ENCODE assay signal across 11 cellular contexts in genomic region chr6:118808794-118809668, GRCh38.
DNase-seq lines count a peak whose midpoint lies in the region; ATAC-seq and TF ChIP-seq lines count a peak whose summit lies in the region.
"Had no signal": no experiment of that assay in that cellular context is flagged by ENCODE, and none has a peak within 500 bp of the region (broad histone marks: within the 10 kb centered on the region; RNA-seq: fewer than 3 reads in every experiment).

No MANE protein-coding gene starts in this region.

- WGBS in sigmoid colon, 2 donors: 62 to 80% methylated on average over 5 of the region's 5 CpGs
- 93% methylated on average over 5 of the region's 5 CpGs for WGBS in SK-N-SH (ENCODE audit: low lambda C conversion rate)

- peak overlapping the region; percentile 46 to 86 (median 70) for H3K4me3 Mint-ChIP-seq in CD4-positive, CD25-positive, alpha-beta regulatory T cell
- H3K4me3 Mint-ChIP-seq in activated T-helper 1 cell treated with anti-CD3 and anti-CD28 coated beads, Interleukin-12 subunit alpha, Interleukin-12 subunit beta, Interleukin-2, Interleukin-4 antibody, amounts not matched to agents 30 ng/mL and 10 ng/mL and 1 ng/mL, durations not matched to agents 14 hours and 24 hours and 36 hours: no peak overlapping the region
- H3K4me3 Mint-ChIP-seq: nephron had no signal

- intact Hi-C loops in activated T-helper 1 cell treated with anti-CD3 and anti-CD28 coated beads, Interleukin-12 subunit alpha, Interleukin-12 subunit beta, Interleukin-2, Interleukin-4 antibody, amounts not matched to agents 30 ng/mL and 10 ng/mL and 1 ng/mL, durations not matched to agents 14 hours and 24 hours and 36 hours (cut with micrococcal nuclease): no loop called here
- intact Hi-C loops in sigmoid colon (cut with DNase I) (loop anchor here (10.0 kb wide), 1 partner anchor 154 kb away; the partner anchor contains the start of gene CEP85L), breast epithelium (cut with DNase I; ENCODE audit: low total_unique reads) (no loop called here)

- H3K27me3 Mint-ChIP-seq in CD4-positive, CD25-positive, alpha-beta regulatory T cell: no peaks in the 10 kb centered on the region
- no peaks in the 10 kb centered on the region for H3K27me3 Mint-ChIP-seq in activated T-helper 1 cell treated with anti-CD3 and anti-CD28 coated beads, Interleukin-12 subunit alpha, Interleukin-12 subunit beta, Interleukin-2, Interleukin-4 antibody, amounts not matched to agents 30 ng/mL and 10 ng/mL and 1 ng/mL, durations not matched to agents 14 hours and 24 hours and 36 hours (ENCODE audit: insufficient read depth)

- CTCF ChIA-PET in SK-N-SH (lab: Yijun Ruan, JAX): interaction anchor here (1.5 kb wide), 1 partner anchor 9 kb away, joined by 7 read pairs; no protein-coding TSS in a partner anchor

- peak in 2 of 3 donors; percentile 57 to 61 for DNase-seq in CD4-positive, CD25-positive, alpha-beta regulatory T cell
- DNase-seq in activated T-helper 1 cell treated with anti-CD3 and anti-CD28 coated beads, Interleukin-12 subunit alpha, Interleukin-12 subunit beta, Interleukin-2, Interleukin-4 antibody, amounts not matched to agents 30 ng/mL and 10 ng/mL and 1 ng/mL, durations not matched to agents 14 hours and 24 hours and 36 hours (ENCODE audit: low spot score): no peak
- DNase-seq in sigmoid colon (no peak), H7 (no peak), breast epithelium (ENCODE audit: low spot score in 2 of 2) (no peak), SK-N-SH (no peak)
- DNase-seq: DMS79, IMR-90 had no signal

- H3K9me3 ChIP-seq in CD4-positive, CD25-positive, alpha-beta regulatory T cell (ENCODE audit: control insufficient read depth in 2 of 2, low read length in 2 of 2): no peaks in the 10 kb centered on the region
- H3K9me3 ChIP-seq in sigmoid colon: no peaks in the 10 kb centered on the region
- no peaks in the 10 kb centered on the region for H3K9me3 ChIP-seq in breast epithelium
- no peaks in the 10 kb centered on the region for H3K9me3 ChIP-seq in SK-N-SH

- TF ChIP-seq POLR2A in sigmoid colon (IDR thresholded peaks at IDR 0.05) (no peak), breast epithelium (IDR thresholded peaks at IDR 0.05) (no peak)

- peaks cover 0 to 1% (median 0%) of the 10 kb centered on the region in 7 donors for H3K9me3 Mint-ChIP-seq in CD4-positive, CD25-positive, alpha-beta regulatory T cell
- no peaks in the 10 kb centered on the region for H3K9me3 Mint-ChIP-seq in activated T-helper 1 cell treated with anti-CD3 and anti-CD28 coated beads, Interleukin-12 subunit alpha, Interleukin-12 subunit beta, Interleukin-2, Interleukin-4 antibody, amounts not matched to agents 30 ng/mL and 10 ng/mL and 1 ng/mL, durations not matched to agents 14 hours and 24 hours and 36 hours
- H3K9me3 Mint-ChIP-seq: nephron had no signal

- H3F3A ChIP-seq in SK-N-SH (replicated peaks; ENCODE audit: insufficient read depth): no peaks in the 10 kb centered on the region

- no peak for TF ChIP-seq CTCF in sigmoid colon (IDR thresholded peaks at IDR 0.05)
- TF ChIP-seq CTCF in breast epithelium (IDR thresholded peaks at IDR 0.05): no peak
- TF ChIP-seq CTCF in SK-N-SH (IDR thresholded peaks at IDR 0.05): no peak

- POLR2A ChIA-PET in SK-N-SH (lab: Yijun Ruan, JAX): no interaction called here

- no peaks in the 10 kb centered on the region for H3K9me2 ChIP-seq in SK-N-SH

- ATAC-seq in CD4-positive, CD25-positive, alpha-beta regulatory T cell (ENCODE audit: low read depth in 2 of 2): peak; percentile 40 to 48
- ATAC-seq in GM19351 (IDR thresholded peaks at IDR 0.05; ENCODE audit: unreplicated experiment) (peak; percentile 76), HG03460 (IDR thresholded peaks at IDR 0.05; ENCODE audit: unreplicated experiment) (peak; percentile 64)

- peak overlapping the region; percentile 73 for H3K4me3 ChIP-seq in CD4-positive, CD25-positive, alpha-beta regulatory T cell (ENCODE audit: low read depth, low read length)
- H3K4me3 ChIP-seq in sigmoid colon (no peak overlapping the region), H7 (ENCODE audit: insufficient read depth, low read depth, low read length) (no peak overlapping the region), breast epithelium (no peak overlapping the region), SK-N-SH (ENCODE audit: low read depth in 2 of 2, low read length in 1 of 2) (no peak overlapping the region)

- H4K20me1 ChIP-seq in SK-N-SH (ENCODE audit: insufficient read depth): no peaks in the 10 kb centered on the region

- TF ChIP-seq EP300 in sigmoid colon (IDR thresholded peaks at IDR 0.05) (no peak), SK-N-SH (IDR thresholded peaks at IDR 0.05; ENCODE audit: borderline replicate concordance in 1 of 2, low read depth in 1 of 2, low read length in 1 of 2) (no peak)

- H3K27me3 ChIP-seq in CD4-positive, CD25-positive, alpha-beta regulatory T cell (ENCODE audit: control insufficient read depth, insufficient read depth, low read length): no peaks in the 10 kb centered on the region
- no peaks in the 10 kb centered on the region for H3K27me3 ChIP-seq in sigmoid colon
- H3K27me3 ChIP-seq in H7 (ENCODE audit: control insufficient read depth, insufficient read depth, low read length): no peaks in the 10 kb centered on the region
- H3K27me3 ChIP-seq in breast epithelium: no peaks in the 10 kb centered on the region
- no peaks in the 10 kb centered on the region for H3K27me3 ChIP-seq in SK-N-SH (ENCODE audit: insufficient read depth)

- H3K79me2 ChIP-seq in SK-N-SH (ENCODE audit: insufficient read depth): no peaks in the 10 kb centered on the region

- H3K27ac ChIP-seq in CD4-positive, CD25-positive, alpha-beta regulatory T cell (ENCODE audit: insufficient read depth, low read length, poor library complexity, severe bottlenecking): peak overlapping the region; percentile 81
- H3K27ac ChIP-seq in sigmoid colon: no peak overlapping the region
- H3K27ac ChIP-seq in breast epithelium: no peak overlapping the region
- H3K27ac ChIP-seq in SK-N-SH (ENCODE audit: low read depth in 2 of 2, low read length in 1 of 2): no peak overlapping the region

- H3K27ac Mint-ChIP-seq in CD4-positive, CD25-positive, alpha-beta regulatory T cell: peak overlapping the region; percentile 93 to 97 (median 93)
- peak overlapping the region; percentile 36 for H3K27ac Mint-ChIP-seq in activated T-helper 1 cell treated with anti-CD3 and anti-CD28 coated beads, Interleukin-12 subunit alpha, Interleukin-12 subunit beta, Interleukin-2, Interleukin-4 antibody, amounts not matched to agents 30 ng/mL and 10 ng/mL and 1 ng/mL, durations not matched to agents 14 hours and 24 hours and 36 hours
- H3K27ac Mint-ChIP-seq: nephron had no signal

- H2AFZ ChIP-seq in SK-N-SH (ENCODE audit: low read depth): no peak overlapping the region

- no peaks in the 10 kb centered on the region for H3K36me3 Mint-ChIP-seq in CD4-positive, CD25-positive, alpha-beta regulatory T cell
- peaks cover 27% of the 10 kb centered on the region for H3K36me3 Mint-ChIP-seq in activated T-helper 1 cell treated with anti-CD3 and anti-CD28 coated beads, Interleukin-12 subunit alpha, Interleukin-12 subunit beta, Interleukin-2, Interleukin-4 antibody, amounts not matched to agents 30 ng/mL and 10 ng/mL and 1 ng/mL, durations not matched to agents 14 hours and 24 hours and 36 hours (ENCODE audit: low read depth)

- no peak for TF ChIP-seq RAD21 in SK-N-SH (IDR thresholded peaks at IDR 0.05; ENCODE audit: low read length)

- H3K36me3 ChIP-seq in CD4-positive, CD25-positive, alpha-beta regulatory T cell (ENCODE audit: control insufficient read depth, insufficient read depth, low read length): peaks cover 2% of the 10 kb centered on the region
- peaks cover 0 to 10% (median 0%) of the 10 kb centered on the region in 4 donors for H3K36me3 ChIP-seq in sigmoid colon
- no peaks in the 10 kb centered on the region for H3K36me3 ChIP-seq in H7 (replicated peaks; ENCODE audit: control insufficient read depth, insufficient read depth, low read length)
- no peaks in the 10 kb centered on the region for H3K36me3 ChIP-seq in breast epithelium
- H3K36me3 ChIP-seq in SK-N-SH (replicated peaks in 1 of 2; ENCODE audit: control insufficient read depth in 1 of 2, insufficient read depth in 2 of 2, low read length in 1 of 2): peaks cover 3 to 5% of the 10 kb centered on the region in 2 experiments

- no peak overlapping the region for H3K9ac ChIP-seq in SK-N-SH

- peaks cover 37 to 63% (median 52%) of the 10 kb centered on the region in 4 donors for H3K4me1 Mint-ChIP-seq in CD4-positive, CD25-positive, alpha-beta regulatory T cell
- peaks cover 50% of the 10 kb centered on the region for H3K4me1 Mint-ChIP-seq in activated T-helper 1 cell treated with anti-CD3 and anti-CD28 coated beads, Interleukin-12 subunit alpha, Interleukin-12 subunit beta, Interleukin-2, Interleukin-4 antibody, amounts not matched to agents 30 ng/mL and 10 ng/mL and 1 ng/mL, durations not matched to agents 14 hours and 24 hours and 36 hours (ENCODE audit: low read depth)
- H3K4me1 Mint-ChIP-seq: nephron had no signal

- no peak overlapping the region for H3K4me2 ChIP-seq in SK-N-SH

- H3K4me1 ChIP-seq in CD4-positive, CD25-positive, alpha-beta regulatory T cell (ENCODE audit: control insufficient read depth, insufficient read depth, low read length, poor library complexity, severe bottlenecking): peaks cover 39% of the 10 kb centered on the region
- H3K4me1 ChIP-seq in sigmoid colon: no peaks in the 10 kb centered on the region
- no peaks in the 10 kb centered on the region for H3K4me1 ChIP-seq in breast epithelium
- H3K4me1 ChIP-seq in SK-N-SH (ENCODE audit: control insufficient read depth in 1 of 2, insufficient read depth in 2 of 2, low read depth in 1 of 2, low read length in 1 of 2): peaks cover 0 to 2% of the 10 kb centered on the region in 2 experiments; a peak in 1 of 4 replicates

TF ChIP-seq in SK-N-SH, 30 proteins besides CTCF, POLR2A, EP300 and RAD21 (continues in another document):
- TF ChIP-seq YY1 (IDR thresholded peaks at IDR 0.05; ENCODE audit: low read depth): no peak
- TF ChIP-seq NFIC (IDR thresholded peaks at IDR 0.05; ENCODE audit: borderline replicate concordance): no peak
- TF ChIP-seq MAX (IDR thresholded peaks at IDR 0.05; ENCODE audit: low read depth): no peak
- no peak for TF ChIP-seq USF2 (IDR thresholded peaks at IDR 0.05; ENCODE audit: borderline replicate concordance, low read depth, low read length)
- TF ChIP-seq SIN3A (IDR thresholded peaks at IDR 0.05; ENCODE audit: borderline replicate concordance, low read depth, low read length): no peak
- no peak for TF ChIP-seq TEAD4 (IDR thresholded peaks at IDR 0.05; ENCODE audit: borderline replicate concordance, insufficient read depth)

Comparison
In these comparisons a context has a peak if more than half of its experiments do, and no peak if none do; other contexts are left out.
1. DNase-seq: peak in CD4-positive, CD25-positive, alpha-beta regulatory T cell (2 of 3); none in activated T-helper 1 cell treated with anti-CD3 and anti-CD28 coated beads, Interleukin-12 subunit alpha, Interleukin-12 subunit beta, Interleukin-2, Interleukin-4 antibody, amounts not matched to agents 30 ng/mL and 10 ng/mL and 1 ng/mL, durations not matched to agents 14 hours and 24 hours and 36 hours (single experiment), sigmoid colon (single experiment), H7 (single experiment), breast epithelium (0 of 2) and SK-N-SH (single experiment).
2. Peak in every context shown above with its lines, with median percentiles within 50 percentile points of each other: ATAC-seq.